11 cellular contexts compared by ENCODE assay signal in the genomic region with DNA sequence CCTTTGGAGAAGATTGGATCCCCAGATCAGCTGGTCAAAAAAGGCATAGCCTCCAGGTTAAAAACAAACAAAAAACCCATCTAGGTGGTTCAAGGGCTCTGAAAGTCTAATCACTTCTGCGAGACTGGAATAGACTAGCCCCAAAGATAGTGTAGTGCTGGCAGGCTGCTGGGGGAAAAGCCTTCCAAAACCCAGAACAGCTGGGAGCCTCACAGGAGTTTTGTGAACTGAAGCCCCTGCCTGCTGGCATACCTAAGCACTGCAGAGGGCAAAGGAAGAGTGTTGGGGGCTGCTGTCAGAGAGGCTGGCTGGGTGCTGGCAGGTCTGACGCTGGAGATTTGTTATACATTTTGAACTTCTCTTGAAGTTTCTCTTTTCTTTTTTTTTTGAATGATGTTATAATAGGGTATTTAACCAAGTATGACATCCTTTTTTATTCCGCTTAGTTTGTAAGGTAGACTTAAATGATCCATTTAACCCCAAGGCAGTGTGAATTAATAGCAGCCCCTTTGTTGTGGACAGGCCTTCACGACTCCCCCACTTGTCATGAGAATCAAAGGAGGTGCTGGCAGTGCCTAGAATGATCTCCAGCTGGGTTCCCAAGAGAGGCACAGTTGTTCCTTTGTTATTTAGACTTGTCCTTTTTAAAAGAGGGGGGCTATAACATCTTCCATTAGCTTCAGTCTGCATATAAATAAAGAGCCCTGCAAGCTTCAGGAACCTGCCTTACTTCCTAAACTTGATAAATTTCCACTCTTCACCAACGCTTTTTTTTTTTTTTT. TPM values are rescaled to one million over a fixed set of nuclear protein-coding genes. Genes with fewer than 3 reads are reported as not detected.
DNase-seq lines count a peak whose midpoint lies in the region; ATAC-seq lines count a peak whose summit lies in the region.
"Had no signal": no experiment of that assay in that cellular context is flagged by ENCODE, and none has a peak within 500 bp of the region (broad histone marks: within the 10 kb centered on the region; RNA-seq: fewer than 3 reads in every experiment).

No MANE protein-coding gene starts in this region.

- no peak overlapping the region for H3K27ac ChIP-seq in iPS-20b (ENCODE audit: low read length)

- H3K9me3 ChIP-seq in iPS-20b (ENCODE audit: insufficient read depth, low read depth, low read length) = no peaks in the 10 kb centered on the region

- no peaks in the 10 kb centered on the region for H3K9me3 Mint-ChIP-seq in activated CD8-positive, alpha-beta memory T cell treated with anti-CD3 and anti-CD28 coated beads, Interleukin-2, amount 10 ng/mL, durations not matched to agents 7 days and 5 days (ENCODE audit: low read depth)
- H3K9me3 Mint-ChIP-seq: HFFc6 had no signal

- peaks cover 23% of the 10 kb centered on the region for H3K4me1 Mint-ChIP-seq in activated CD8-positive, alpha-beta memory T cell treated with anti-CD3 and anti-CD28 coated beads, Interleukin-2, amount 10 ng/mL, durations not matched to agents 7 days and 5 days

- no peaks in the 10 kb centered on the region for H3K36me3 ChIP-seq in iPS-20b (ENCODE audit: insufficient read depth, low read depth, low read length)

- no peaks in the 10 kb centered on the region for H3K27me3 Mint-ChIP-seq in activated CD8-positive, alpha-beta memory T cell treated with anti-CD3 and anti-CD28 coated beads, Interleukin-2, amount 10 ng/mL, durations not matched to agents 7 days and 5 days

- ATAC-seq in activated CD8-positive, alpha-beta memory T cell treated with anti-CD3 and anti-CD28 coated beads, Interleukin-2, amount 10 ng/mL, durations not matched to agents 7 days and 5 days = no peak
- ATAC-seq in GM19455 (IDR thresholded peaks at IDR 0.05; ENCODE audit: unreplicated experiment) = no peak

- CTCF ChIA-PET in activated CD8-positive, alpha-beta memory T cell treated with anti-CD3 and anti-CD28 coated beads, Interleukin-2, amount 10 ng/mL, durations not matched to agents 7 days and 5 days (lab: Charles Lee) = interaction anchor here (1.0 to 1.5 kb wide), 2 partner anchors 20 to 48 kb away, joined by 3 to 5 read pairs; no protein-coding TSS in a partner anchor

- peaks cover 7% of the 10 kb centered on the region for H3K27me3 ChIP-seq in iPS-20b (ENCODE audit: insufficient read depth, low read length)

- no peak overlapping the region for H3K4me3 Mint-ChIP-seq in activated CD8-positive, alpha-beta memory T cell treated with anti-CD3 and anti-CD28 coated beads, Interleukin-2, amount 10 ng/mL, durations not matched to agents 7 days and 5 days
- H3K4me3 Mint-ChIP-seq: HFFc6 had no signal

- peaks cover 29% of the 10 kb centered on the region for H3K4me1 ChIP-seq in iPS-20b (ENCODE audit: insufficient read depth, low read length)

- peak overlapping the region; percentile 1; the same call in 1 of the 2 replicates for H3K4me3 ChIP-seq in iPS-20b (ENCODE audit: low read length)

- DNase-seq in activated CD8-positive, alpha-beta memory T cell treated with anti-CD3 and anti-CD28 coated beads, Interleukin-2, amount 10 ng/mL, durations not matched to agents 7 days and 5 days = no peak
- DNase-seq in activated CD8-positive, alpha-beta memory T cell treated with anti-CD3 and anti-CD28 coated beads, Interleukin-2, amount 50 U/mL, for 48 hours = no peak
- DNase-seq in amygdala (lab: John Stamatoyannopoulos, UW) (peak in 45 of 56 donors; percentile 11 to 84 (median 52)), superior temporal gyrus (ENCODE audit: extremely low spot score) (peak; percentile 93), cerebellum (ENCODE audit: low spot score) (no peak), NCI-H2171 (lab: John Stamatoyannopoulos, UW) (no peak)
- DNase-seq: HFFc6, NCI-H146, retina had no signal

- peak overlapping the region; percentile 18 for H3K27ac Mint-ChIP-seq in activated CD8-positive, alpha-beta memory T cell treated with anti-CD3 and anti-CD28 coated beads, Interleukin-2, amount 10 ng/mL, durations not matched to agents 7 days and 5 days
- H3K27ac Mint-ChIP-seq: HFFc6 had no signal

- peaks cover 16% of the 10 kb centered on the region for H3K36me3 Mint-ChIP-seq in activated CD8-positive, alpha-beta memory T cell treated with anti-CD3 and anti-CD28 coated beads, Interleukin-2, amount 10 ng/mL, durations not matched to agents 7 days and 5 days

- H3K9ac ChIP-seq in iPS-20b (ENCODE audit: low read depth, low read length) = no peak overlapping the region

RNA-seq across cellular contexts. Expression of gene CRTC3, which starts 53.9 kb away (rescaled TPM):
- total RNA-seq in activated CD8-positive, alpha-beta memory T cell treated with anti-CD3 and anti-CD28 coated beads, Interleukin-2, amount 10 ng/mL, durations not matched to agents 7 days and 5 days = 10 to 100 TPM; 62.3 to 79.1 TPM
- total RNA-seq in cerebellum = 43.8 TPM

Comparison
In these comparisons a context has a peak if more than half of its experiments do, and no peak if none do; other contexts are left out.
1. DNase-seq: peak in amygdala (45 of 56) and superior temporal gyrus (single experiment); none in activated CD8-positive, alpha-beta memory T cell treated with anti-CD3 and anti-CD28 coated beads, Interleukin-2, amount 10 ng/mL, durations not matched to agents 7 days and 5 days (single experiment), activated CD8-positive, alpha-beta memory T cell treated with anti-CD3 and anti-CD28 coated beads, Interleukin-2, amount 50 U/mL, for 48 hours (single experiment), cerebellum (single experiment) and NCI-H2171 (single experiment).